In genomic region chr2:166060191-166060590, GRCh38 we compare ENCODE assay signal across 22 cellular contexts.
"Had no signal": no experiment of that assay in that cellular context is flagged by ENCODE, and none has a peak within 500 bp of the region (broad histone marks: within the 10 kb centered on the region; RNA-seq: fewer than 3 reads in every experiment).

No MANE protein-coding gene starts in this region.

- H3K27ac ChIP-seq: body of pancreas, lower lobe of right lung, neutrophil, parathyroid adenoma, tibial nerve had no signal

- H3K4me1 ChIP-seq: lower lobe of right lung, parathyroid adenoma had no signal

- H2AFZ ChIP-seq: parathyroid adenoma had no signal

- DNase-seq: activated CD4-positive, alpha-beta T cell treated with anti-CD3 and anti-CD28 coated beads, Interleukin-2, amount 50 U/mL, for 4 hours; activated gamma-delta T cell treated with Interleukin-2 at 50 U/mL for 16 hours; activated T-cell treated with anti-CD3 and anti-CD28 coated beads for 4 hours; amygdala; body of pancreas; cortex of kidney; foreskin melanocyte; glutamatergic neuron; hippocampal formation; islet precursor cell; lower lobe of right lung; natural killer cell; stimulated activated CD4-positive, alpha-beta T cell treated with anti-CD3 and anti-CD28 coated beads, Interleukin-12 subunit alpha, Interleukin-12 subunit beta, amount 100 ng/mL, for 4 hours; stimulated activated CD4-positive, alpha-beta T cell treated with anti-CD3 and anti-CD28 coated beads, Interleukin-2, amount 100 ng/mL, for 24 hours; stimulated activated naive CD4-positive, alpha-beta T cell treated with Interleukin-2 at 50 U/mL for 16 hours; substantia nigra had no signal

- H3K79me2 ChIP-seq: parathyroid adenoma had no signal

- ATAC-seq: activated naive CD4-positive, alpha-beta T cell treated with anti-CD3 and anti-CD28 coated beads, Interleukin-2, amount 50 U/mL, for 72 hours; body of pancreas; lower lobe of right lung; natural killer cell had no signal

- FAIRE-seq: endometrium, urothelium cell line had no signal

- H3K4me3 ChIP-seq: body of pancreas, lower lobe of right lung, tibial nerve had no signal

- H3K27me3 ChIP-seq: body of pancreas, tibial nerve had no signal

- H3K36me3 ChIP-seq: lower lobe of right lung, neutrophil, tibial nerve had no signal

- H3K9ac ChIP-seq: parathyroid adenoma had no signal

- H3K9me3 ChIP-seq: body of pancreas, lower lobe of right lung, neutrophil, tibial nerve had no signal
